Comparison of ENCODE assay signal across 14 cellular contexts in the genomic region with DNA sequence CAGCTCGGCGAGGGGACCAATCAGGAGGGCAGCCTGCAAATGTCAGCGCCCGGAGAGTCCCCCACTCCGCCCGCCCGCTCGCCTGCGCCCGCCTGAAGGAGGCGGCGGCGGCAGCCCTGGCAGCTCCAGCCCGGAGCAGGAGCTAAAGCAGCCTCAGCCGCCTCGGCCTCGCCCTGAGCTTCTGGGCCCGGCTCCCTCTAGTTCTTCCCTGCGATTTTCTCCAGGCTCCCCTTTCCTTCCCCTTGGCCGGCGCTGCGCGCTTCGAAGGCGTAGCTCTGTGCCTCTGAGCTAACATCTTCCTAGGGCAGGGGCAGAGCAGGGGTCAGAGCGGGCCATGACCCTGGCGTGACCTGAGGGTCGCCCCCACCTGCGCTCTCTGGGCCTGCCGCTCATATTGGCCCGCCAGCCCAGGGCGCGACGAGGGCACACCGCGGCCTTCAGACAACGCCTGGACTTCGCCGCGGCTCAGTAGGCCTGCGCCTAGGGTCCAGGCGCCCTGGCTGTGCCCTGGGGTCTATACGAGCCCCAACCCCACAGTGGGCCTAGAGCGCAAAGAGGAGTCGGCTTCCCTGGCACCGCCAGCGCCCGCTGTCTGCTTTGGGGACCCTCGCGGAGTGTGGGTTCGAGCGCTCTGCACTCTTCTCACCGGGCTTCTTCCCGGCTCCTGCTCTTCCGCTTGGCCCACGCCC. TPM values are rescaled to one million over a fixed set of nuclear protein-coding genes. Genes with fewer than 3 reads are reported as not detected.
DNase-seq lines count a peak whose midpoint lies in the region; ATAC-seq, FAIRE-seq and TF ChIP-seq lines count a peak whose summit lies in the region.
"Had no signal": no experiment of that assay in that cellular context is flagged by ENCODE, and none has a peak within 500 bp of the region (broad histone marks: within the 10 kb centered on the region; RNA-seq: fewer than 3 reads in every experiment).

No MANE protein-coding gene starts in this region.

- H2BK12ac ChIP-seq in trophoblast cell (ENCODE audit: low read length), result no peak overlapping the region

- H3K36me3 ChIP-seq in endothelial cell of umbilical vein (ENCODE audit: control insufficient read depth in 2 of 2, extremely low read depth in 1 of 2, insufficient read depth in 2 of 2, low read length in 2 of 2) (no peaks in the 10 kb centered on the region), trophoblast cell (ENCODE audit: control insufficient read depth in 1 of 2, insufficient read depth in 2 of 2, low read length in 2 of 2) (no peaks in the 10 kb centered on the region)

- H4K91ac ChIP-seq in trophoblast cell (ENCODE audit: low read depth, low read length), result no peak overlapping the region

- no peaks in the 10 kb centered on the region for H3K9me1 ChIP-seq in endothelial cell of umbilical vein (replicated peaks; ENCODE audit: control insufficient read depth, extremely low read depth, insufficient read depth, low read length)

- H3K23ac ChIP-seq in trophoblast cell (ENCODE audit: low read length), result no peak overlapping the region

- no peak overlapping the region for H3K18ac ChIP-seq in trophoblast cell (ENCODE audit: low read length)

- H4K12ac ChIP-seq in trophoblast cell (ENCODE audit: low read depth, low read length), result no peak overlapping the region

- CTCF ChIA-PET in endothelial cell of umbilical vein (lab: Charles Lee) (no interaction called here), GM10248 (lab: Yijun Ruan, JAX) (interaction anchor here (0.9 to 1.0 kb wide), 2 partner anchors 8 to 14 kb away, joined by 4 read pairs; no protein-coding TSS in a partner anchor)

- TF ChIP-seq CTCF in endothelial cell of umbilical vein (IDR thresholded peaks at IDR 0.05; ENCODE audit: extremely low read depth in 1 of 2, insufficient read depth in 1 of 2, low read depth in 1 of 2, low read length in 2 of 2), result no peak
- no peak for TF ChIP-seq CTCF in GM10248 (IDR thresholded peaks at IDR 0.05; ENCODE audit: control extremely low read depth, extremely low read depth, low read depth, missing control alignments)

- H3K4me1 ChIP-seq in endothelial cell of umbilical vein (ENCODE audit: control insufficient read depth, extremely low read depth, insufficient read depth, low read length) (no peaks in the 10 kb centered on the region), trophoblast cell (ENCODE audit: control insufficient read depth in 1 of 2, insufficient read depth in 2 of 2, low read length in 2 of 2) (peaks cover 3 to 11% of the 10 kb centered on the region in 2 experiments)

- intact Hi-C loops in endothelial cell of umbilical vein (cut with micrococcal nuclease), result loop anchor here (10.0 kb wide), 1 partner anchor 774 kb away; no protein-coding TSS in a partner anchor

- peaks cover 3% of the 10 kb centered on the region for H4K20me1 ChIP-seq in endothelial cell of umbilical vein (replicated peaks; ENCODE audit: control insufficient read depth, extremely low read depth, insufficient read depth, low read length)

- no peak for ATAC-seq in GM21737 (IDR thresholded peaks at IDR 0.05; ENCODE audit: unreplicated experiment)
- ATAC-seq: natural killer cell had no signal

- POLR2A ChIA-PET in endothelial cell of umbilical vein (lab: Charles Lee) (no interaction called here), GM10248 (lab: Yijun Ruan, JAX) (no interaction called here)

- H3K79me2 ChIP-seq in endothelial cell of umbilical vein (ENCODE audit: control insufficient read depth, insufficient read depth, low read length), result no peaks in the 10 kb centered on the region
- H3K79me2 ChIP-seq in trophoblast cell (ENCODE audit: control insufficient read depth, insufficient read depth, low read length, poor library complexity), result no peaks in the 10 kb centered on the region

- BruUV-seq in endothelial cell of umbilical vein (replicated peaks; lab: Mats Ljungman, UMichigan), result no TSS peak

- no peak overlapping the region for H2BK5ac ChIP-seq in trophoblast cell (ENCODE audit: low read depth, low read length, poor library complexity)

- TF ChIP-seq POLR2A in endothelial cell of umbilical vein (IDR thresholded peaks at IDR 0.05; ENCODE audit: low read depth, low read length), result no peak

- no peak overlapping the region for H3K14ac ChIP-seq in trophoblast cell (ENCODE audit: low read length)

- H2BK120ac ChIP-seq in trophoblast cell (ENCODE audit: insufficient read depth, low read length, poor library complexity), result no peak overlapping the region

- no peak for FAIRE-seq in endothelial cell of umbilical vein (lab: Jason Lieb, UNC)
- FAIRE-seq: A549 had no signal

- WGBS in trophoblast cell (ENCODE audit: extremely low coverage, insufficient coverage, insufficient read length), result no CpG with 5 or more reads among the region's 56 CpGs

- H4K8ac ChIP-seq in trophoblast cell (ENCODE audit: low read depth, low read length), result no peak overlapping the region

- H3K9me3 ChIP-seq in endothelial cell of umbilical vein (replicated peaks; ENCODE audit: control insufficient read depth, insufficient read depth, low read length), result no peaks in the 10 kb centered on the region
- peaks cover 11% of the 10 kb centered on the region for H3K9me3 ChIP-seq in trophoblast cell (ENCODE audit: insufficient read depth, low read depth, low read length)
- H3K9me3 ChIP-seq: A549 had no signal

- no peak overlapping the region for H3K4me3 ChIP-seq in endothelial cell of umbilical vein (replicated peaks in 1 of 3; ENCODE audit: insufficient read depth in 1 of 3, low read depth in 1 of 3, low read length in 3 of 3)
- no peak overlapping the region for H3K4me3 ChIP-seq in trophoblast cell (ENCODE audit: low read depth, low read length)
- H3K4me3 ChIP-seq: A549, PC-9 had no signal

- H3K27me3 ChIP-seq in endothelial cell of umbilical vein (ENCODE audit: control insufficient read depth in 2 of 2, insufficient read depth in 2 of 2, low read length in 2 of 2), result peaks cover 77 to 100% of the 10 kb centered on the region in 2 experiments
- H3K27me3 ChIP-seq in trophoblast cell (ENCODE audit: insufficient read depth, low read length), result peaks cover 74% of the 10 kb centered on the region

- H3K27ac ChIP-seq in endothelial cell of umbilical vein (ENCODE audit: insufficient read depth, low read depth, low read length) (no peak overlapping the region), trophoblast cell (ENCODE audit: low read depth, low read length) (no peak overlapping the region)
- H3K27ac ChIP-seq: A549, PC-9 had no signal

- dilution Hi-C loops in endothelial cell of umbilical vein (cut with MboI; ENCODE audit: extremely low pct_ligation_motif_present, low sequenced_read_pairs), result no loop called here

- no peak overlapping the region for H2AK5ac ChIP-seq in trophoblast cell (ENCODE audit: low read length)

- H3K79me1 ChIP-seq in trophoblast cell (ENCODE audit: low read length), result no peaks in the 10 kb centered on the region

- H3K4me2 ChIP-seq in endothelial cell of umbilical vein (ENCODE audit: insufficient read depth, low read length), result no peak overlapping the region
- H3K4me2 ChIP-seq in trophoblast cell (ENCODE audit: low read length), result peak overlapping the region; percentile 48
- H3K4me2 ChIP-seq: PC-9 had no signal

- H2AFZ ChIP-seq in endothelial cell of umbilical vein (ENCODE audit: low read depth, low read length) (no peak overlapping the region), trophoblast cell (ENCODE audit: insufficient read depth, low read length, poor library complexity) (peak overlapping the region; percentile 58)
- H2AFZ ChIP-seq: PC-9 had no signal

- no peak overlapping the region for H3K4ac ChIP-seq in trophoblast cell (ENCODE audit: low read depth, low read length)

- H3K9ac ChIP-seq in endothelial cell of umbilical vein (replicated peaks; ENCODE audit: extremely low read depth, insufficient read depth, low read length) (no peak overlapping the region), trophoblast cell (ENCODE audit: low read length) (no peak overlapping the region)

- peak; percentile 79 for DNase-seq in NCI-H82 (lab: John Stamatoyannopoulos, UW)
- DNase-seq in NCI-H82 treated with DMSO at 0.1 percent for 48 hours (lab: John Stamatoyannopoulos, UW; ENCODE audit: unreplicated experiment), result no peak
- DNase-seq in NCI-H2029 treated with DMSO at 0.1 percent for 48 hours (lab: John Stamatoyannopoulos, UW), result peak; percentile 20
- DNase-seq in endothelial cell of umbilical vein (ENCODE audit: low read depth, low spot score), result no peak
- DNase-seq in trophoblast cell, result no peak
- DNase-seq in superior temporal gyrus (ENCODE audit: extremely low spot score), result no peak
- no peak for DNase-seq in GM10248 (ENCODE audit: extremely low spot score)
- DNase-seq: activated gamma-delta T cell treated with Interleukin-2 at 50 U/mL for 16 hours, hippocampal formation, natural killer cell, NCI-H146, PC-9 had no signal

TF ChIP-seq in endothelial cell of umbilical vein, 7 proteins besides CTCF, POLR2A, EP300 and RAD21:
- TF ChIP-seq, protein P1, sequence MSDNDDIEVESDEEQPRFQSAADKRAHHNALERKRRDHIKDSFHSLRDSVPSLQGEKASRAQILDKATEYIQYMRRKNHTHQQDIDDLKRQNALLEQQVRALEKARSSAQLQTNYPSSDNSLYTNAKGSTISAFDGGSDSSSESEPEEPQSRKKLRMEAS (IDR thresholded peaks at IDR 0.05; ENCODE audit: insufficient read depth, insufficient read length), result no peak
- peak; percentile 87 for TF ChIP-seq EZH2 (IDR thresholded peaks at IDR 0.05; ENCODE audit: borderline replicate concordance, low read depth, low read length, severe bottlenecking)
TF ChIP-seq in endothelial cell of umbilical vein: peak in this region for 1.

RNA-seq across cellular contexts. Expression of a gene that starts 0.4 kb away (rescaled TPM):
- not detected in 2 replicates for total RNA-seq in endothelial cell of umbilical vein
- polyA plus RNA-seq in endothelial cell of umbilical vein, result not detected in 2 replicates
- not detected in 2 replicates for polyA plus RNA-seq in endothelial cell of umbilical vein (2011; cell fraction: cytosol; rRNA removed)
- not detected in 2 replicates for polyA plus RNA-seq in endothelial cell of umbilical vein (2011; cell fraction: nucleus; rRNA removed)
- not detected in 2 replicates for polyA plus RNA-seq in endothelial cell of umbilical vein (2012)
- polyA minus RNA-seq in endothelial cell of umbilical vein, result not detected in 2 replicates
- polyA minus RNA-seq in endothelial cell of umbilical vein (2011; cell fraction: cytosol; rRNA and poly(A)+ RNA removed), result not detected
- polyA minus RNA-seq in endothelial cell of umbilical vein (2011; cell fraction: nucleus; rRNA and poly(A)+ RNA removed), result not detected in 2 replicates
- 0.03 TPM in 2 replicates for polyA plus RNA-seq in trophoblast cell (2013)
- total RNA-seq: natural killer cell, PC-9 had no signal

Comparison
In these comparisons a context has a peak if more than half of its experiments do, and no peak if none do; other contexts are left out.
1. DNase-seq: peak in NCI-H82 (single experiment) and NCI-H2029 treated with DMSO at 0.1 percent for 48 hours (single experiment); none in NCI-H82 treated with DMSO at 0.1 percent for 48 hours (single experiment), endothelial cell of umbilical vein (single experiment), trophoblast cell (0 of 2), superior temporal gyrus (single experiment) and GM10248 (single experiment).